In genomic region chr1:212010004-212010403, GRCh38 we compare ENCODE assay signal across 23 cellular contexts.
"Had no signal": no experiment of that assay in that cellular context is flagged by ENCODE, and none has a peak within 500 bp of the region (broad histone marks: within the 10 kb centered on the region; RNA-seq: fewer than 3 reads in every experiment).

No MANE protein-coding gene starts in this region.

- DNase-seq: activated CD4-positive, alpha-beta T cell treated with anti-CD3 and anti-CD28 coated beads, Interleukin-2, amount 10 ng/mL, durations not matched to agents 7 days and 5 days; activated CD4-positive, CD25-positive, alpha-beta regulatory T cell treated with anti-CD3 and anti-CD28 coated beads, Interleukin-2, amount 50 U/mL, for 72 hours; activated CD8-positive, alpha-beta memory T cell treated with anti-CD3 and anti-CD28 coated beads, Interleukin-2, amount 10 ng/mL, durations not matched to agents 7 days and 5 days; activated CD8-positive, alpha-beta T cell treated with anti-CD3 and anti-CD28 coated beads for 36 hours; activated effector memory CD4-positive, alpha-beta T cell treated with anti-CD3 and anti-CD28 coated beads, Interleukin-2, amount 50 U/mL, for 16 hours; activated naive CD4-positive, alpha-beta T cell treated with anti-CD3 and anti-CD28 coated beads, Interleukin-2, amount 10 ng/mL, durations not matched to agents 7 days and 5 days; activated T-cell treated with anti-CD3 and anti-CD28 coated beads for 4 hours; anterior cingulate cortex; body of pancreas; dermis blood vessel endothelial cell; effector CD8-positive, alpha-beta T cell; erythroblast; foreskin melanocyte; kidney glomerular epithelial cell; mucosa of descending colon; occipital lobe; stimulated activated CD4-positive, alpha-beta T cell treated with anti-CD3 and anti-CD28 coated beads, Interleukin-15, amount 100 ng/mL, for 24 hours; stimulated activated CD8-positive, alpha-beta memory T cell treated with anti-CD3 and anti-CD28 coated beads, Interleukin-4, amount 100 ng/mL, for 48 hours; stimulated activated naive CD4-positive, alpha-beta T cell treated with Interleukin-2 at 50 U/mL for 16 hours; T-cell; WERI-Rb-1 had no signal

- H3K4me2 ChIP-seq: smooth muscle cell had no signal

- H3K27me3 ChIP-seq: body of pancreas, cardiac muscle cell had no signal

- H3K4me3 ChIP-seq: body of pancreas, cardiac muscle cell, mucosa of descending colon, smooth muscle cell had no signal

- H3K9me3 ChIP-seq: body of pancreas had no signal

- H3K27ac ChIP-seq: body of pancreas, cardiac muscle cell, WERI-Rb-1 had no signal
